1 cellular context compared by ENCODE assay signal in the genomic region with DNA sequence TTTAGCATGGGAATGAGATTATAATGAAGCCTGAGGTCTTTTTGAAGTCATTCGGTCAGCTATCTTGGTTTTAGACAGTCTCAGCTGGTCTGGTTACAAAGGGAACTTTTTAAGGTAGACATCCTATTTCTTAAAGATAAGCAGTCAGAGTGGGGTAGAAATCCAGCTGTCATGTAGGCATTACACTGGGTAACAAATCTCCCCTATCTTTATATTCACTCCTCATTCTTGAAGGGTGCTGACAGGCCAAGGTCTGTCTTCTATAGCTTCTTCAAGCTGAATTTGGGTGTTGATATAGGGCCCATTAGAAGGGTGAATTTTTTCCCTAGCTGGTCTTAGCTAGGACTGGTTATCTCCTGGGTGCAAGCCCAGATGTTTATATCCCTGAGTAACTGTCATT.
TF ChIP-seq lines count a peak whose summit lies in the region.

No MANE protein-coding gene starts in this region.

TF ChIP-seq in K562, 482 proteins besides CTCF, POLR2A, EP300 and RAD21 (continued from another document):
- TF ChIP-seq, protein P1, sequence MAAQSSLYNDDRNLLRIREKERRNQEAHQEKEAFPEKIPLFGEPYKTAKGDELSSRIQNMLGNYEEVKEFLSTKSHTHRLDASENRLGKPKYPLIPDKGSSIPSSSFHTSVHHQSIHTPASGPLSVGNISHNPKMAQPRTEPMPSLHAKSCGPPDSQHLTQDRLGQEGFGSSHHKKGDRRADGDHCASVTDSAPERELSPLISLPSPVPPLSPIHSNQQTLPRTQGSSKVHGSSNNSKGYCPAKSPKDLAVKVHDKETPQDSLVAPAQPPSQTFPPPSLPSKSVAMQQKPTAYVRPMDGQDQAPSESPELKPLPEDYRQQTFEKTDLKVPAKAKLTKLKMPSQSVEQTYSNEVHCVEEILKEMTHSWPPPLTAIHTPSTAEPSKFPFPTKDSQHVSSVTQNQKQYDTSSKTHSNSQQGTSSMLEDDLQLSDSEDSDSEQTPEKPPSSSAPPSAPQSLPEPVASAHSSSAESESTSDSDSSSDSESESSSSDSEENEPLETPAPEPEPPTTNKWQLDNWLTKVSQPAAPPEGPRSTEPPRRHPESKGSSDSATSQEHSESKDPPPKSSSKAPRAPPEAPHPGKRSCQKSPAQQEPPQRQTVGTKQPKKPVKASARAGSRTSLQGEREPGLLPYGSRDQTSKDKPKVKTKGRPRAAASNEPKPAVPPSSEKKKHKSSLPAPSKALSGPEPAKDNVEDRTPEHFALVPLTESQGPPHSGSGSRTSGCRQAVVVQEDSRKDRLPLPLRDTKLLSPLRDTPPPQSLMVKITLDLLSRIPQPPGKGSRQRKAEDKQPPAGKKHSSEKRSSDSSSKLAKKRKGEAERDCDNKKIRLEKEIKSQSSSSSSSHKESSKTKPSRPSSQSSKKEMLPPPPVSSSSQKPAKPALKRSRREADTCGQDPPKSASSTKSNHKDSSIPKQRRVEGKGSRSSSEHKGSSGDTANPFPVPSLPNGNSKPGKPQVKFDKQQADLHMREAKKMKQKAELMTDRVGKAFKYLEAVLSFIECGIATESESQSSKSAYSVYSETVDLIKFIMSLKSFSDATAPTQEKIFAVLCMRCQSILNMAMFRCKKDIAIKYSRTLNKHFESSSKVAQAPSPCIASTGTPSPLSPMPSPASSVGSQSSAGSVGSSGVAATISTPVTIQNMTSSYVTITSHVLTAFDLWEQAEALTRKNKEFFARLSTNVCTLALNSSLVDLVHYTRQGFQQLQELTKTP (IDR thresholded peaks at IDR 0.05; ENCODE audit: low read depth in 1 of 2, partially characterized antibody in 2 of 2) = no peak
- TF ChIP-seq, protein P2, sequence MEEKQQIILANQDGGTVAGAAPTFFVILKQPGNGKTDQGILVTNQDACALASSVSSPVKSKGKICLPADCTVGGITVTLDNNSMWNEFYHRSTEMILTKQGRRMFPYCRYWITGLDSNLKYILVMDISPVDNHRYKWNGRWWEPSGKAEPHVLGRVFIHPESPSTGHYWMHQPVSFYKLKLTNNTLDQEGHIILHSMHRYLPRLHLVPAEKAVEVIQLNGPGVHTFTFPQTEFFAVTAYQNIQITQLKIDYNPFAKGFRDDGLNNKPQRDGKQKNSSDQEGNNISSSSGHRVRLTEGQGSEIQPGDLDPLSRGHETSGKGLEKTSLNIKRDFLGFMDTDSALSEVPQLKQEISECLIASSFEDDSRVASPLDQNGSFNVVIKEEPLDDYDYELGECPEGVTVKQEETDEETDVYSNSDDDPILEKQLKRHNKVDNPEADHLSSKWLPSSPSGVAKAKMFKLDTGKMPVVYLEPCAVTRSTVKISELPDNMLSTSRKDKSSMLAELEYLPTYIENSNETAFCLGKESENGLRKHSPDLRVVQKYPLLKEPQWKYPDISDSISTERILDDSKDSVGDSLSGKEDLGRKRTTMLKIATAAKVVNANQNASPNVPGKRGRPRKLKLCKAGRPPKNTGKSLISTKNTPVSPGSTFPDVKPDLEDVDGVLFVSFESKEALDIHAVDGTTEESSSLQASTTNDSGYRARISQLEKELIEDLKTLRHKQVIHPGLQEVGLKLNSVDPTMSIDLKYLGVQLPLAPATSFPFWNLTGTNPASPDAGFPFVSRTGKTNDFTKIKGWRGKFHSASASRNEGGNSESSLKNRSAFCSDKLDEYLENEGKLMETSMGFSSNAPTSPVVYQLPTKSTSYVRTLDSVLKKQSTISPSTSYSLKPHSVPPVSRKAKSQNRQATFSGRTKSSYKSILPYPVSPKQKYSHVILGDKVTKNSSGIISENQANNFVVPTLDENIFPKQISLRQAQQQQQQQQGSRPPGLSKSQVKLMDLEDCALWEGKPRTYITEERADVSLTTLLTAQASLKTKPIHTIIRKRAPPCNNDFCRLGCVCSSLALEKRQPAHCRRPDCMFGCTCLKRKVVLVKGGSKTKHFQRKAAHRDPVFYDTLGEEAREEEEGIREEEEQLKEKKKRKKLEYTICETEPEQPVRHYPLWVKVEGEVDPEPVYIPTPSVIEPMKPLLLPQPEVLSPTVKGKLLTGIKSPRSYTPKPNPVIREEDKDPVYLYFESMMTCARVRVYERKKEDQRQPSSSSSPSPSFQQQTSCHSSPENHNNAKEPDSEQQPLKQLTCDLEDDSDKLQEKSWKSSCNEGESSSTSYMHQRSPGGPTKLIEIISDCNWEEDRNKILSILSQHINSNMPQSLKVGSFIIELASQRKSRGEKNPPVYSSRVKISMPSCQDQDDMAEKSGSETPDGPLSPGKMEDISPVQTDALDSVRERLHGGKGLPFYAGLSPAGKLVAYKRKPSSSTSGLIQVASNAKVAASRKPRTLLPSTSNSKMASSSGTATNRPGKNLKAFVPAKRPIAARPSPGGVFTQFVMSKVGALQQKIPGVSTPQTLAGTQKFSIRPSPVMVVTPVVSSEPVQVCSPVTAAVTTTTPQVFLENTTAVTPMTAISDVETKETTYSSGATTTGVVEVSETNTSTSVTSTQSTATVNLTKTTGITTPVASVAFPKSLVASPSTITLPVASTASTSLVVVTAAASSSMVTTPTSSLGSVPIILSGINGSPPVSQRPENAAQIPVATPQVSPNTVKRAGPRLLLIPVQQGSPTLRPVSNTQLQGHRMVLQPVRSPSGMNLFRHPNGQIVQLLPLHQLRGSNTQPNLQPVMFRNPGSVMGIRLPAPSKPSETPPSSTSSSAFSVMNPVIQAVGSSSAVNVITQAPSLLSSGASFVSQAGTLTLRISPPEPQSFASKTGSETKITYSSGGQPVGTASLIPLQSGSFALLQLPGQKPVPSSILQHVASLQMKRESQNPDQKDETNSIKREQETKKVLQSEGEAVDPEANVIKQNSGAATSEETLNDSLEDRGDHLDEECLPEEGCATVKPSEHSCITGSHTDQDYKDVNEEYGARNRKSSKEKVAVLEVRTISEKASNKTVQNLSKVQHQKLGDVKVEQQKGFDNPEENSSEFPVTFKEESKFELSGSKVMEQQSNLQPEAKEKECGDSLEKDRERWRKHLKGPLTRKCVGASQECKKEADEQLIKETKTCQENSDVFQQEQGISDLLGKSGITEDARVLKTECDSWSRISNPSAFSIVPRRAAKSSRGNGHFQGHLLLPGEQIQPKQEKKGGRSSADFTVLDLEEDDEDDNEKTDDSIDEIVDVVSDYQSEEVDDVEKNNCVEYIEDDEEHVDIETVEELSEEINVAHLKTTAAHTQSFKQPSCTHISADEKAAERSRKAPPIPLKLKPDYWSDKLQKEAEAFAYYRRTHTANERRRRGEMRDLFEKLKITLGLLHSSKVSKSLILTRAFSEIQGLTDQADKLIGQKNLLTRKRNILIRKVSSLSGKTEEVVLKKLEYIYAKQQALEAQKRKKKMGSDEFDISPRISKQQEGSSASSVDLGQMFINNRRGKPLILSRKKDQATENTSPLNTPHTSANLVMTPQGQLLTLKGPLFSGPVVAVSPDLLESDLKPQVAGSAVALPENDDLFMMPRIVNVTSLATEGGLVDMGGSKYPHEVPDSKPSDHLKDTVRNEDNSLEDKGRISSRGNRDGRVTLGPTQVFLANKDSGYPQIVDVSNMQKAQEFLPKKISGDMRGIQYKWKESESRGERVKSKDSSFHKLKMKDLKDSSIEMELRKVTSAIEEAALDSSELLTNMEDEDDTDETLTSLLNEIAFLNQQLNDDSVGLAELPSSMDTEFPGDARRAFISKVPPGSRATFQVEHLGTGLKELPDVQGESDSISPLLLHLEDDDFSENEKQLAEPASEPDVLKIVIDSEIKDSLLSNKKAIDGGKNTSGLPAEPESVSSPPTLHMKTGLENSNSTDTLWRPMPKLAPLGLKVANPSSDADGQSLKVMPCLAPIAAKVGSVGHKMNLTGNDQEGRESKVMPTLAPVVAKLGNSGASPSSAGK (IDR thresholded peaks at IDR 0.05) = no peak
- TF ChIP-seq, protein P3, sequence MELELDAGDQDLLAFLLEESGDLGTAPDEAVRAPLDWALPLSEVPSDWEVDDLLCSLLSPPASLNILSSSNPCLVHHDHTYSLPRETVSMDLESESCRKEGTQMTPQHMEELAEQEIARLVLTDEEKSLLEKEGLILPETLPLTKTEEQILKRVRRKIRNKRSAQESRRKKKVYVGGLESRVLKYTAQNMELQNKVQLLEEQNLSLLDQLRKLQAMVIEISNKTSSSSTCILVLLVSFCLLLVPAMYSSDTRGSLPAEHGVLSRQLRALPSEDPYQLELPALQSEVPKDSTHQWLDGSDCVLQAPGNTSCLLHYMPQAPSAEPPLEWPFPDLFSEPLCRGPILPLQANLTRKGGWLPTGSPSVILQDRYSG (tag; conservative IDR thresholded peaks at IDR 0.05; ENCODE audit: low read depth) = no peak
- TF ChIP-seq, protein P4, sequence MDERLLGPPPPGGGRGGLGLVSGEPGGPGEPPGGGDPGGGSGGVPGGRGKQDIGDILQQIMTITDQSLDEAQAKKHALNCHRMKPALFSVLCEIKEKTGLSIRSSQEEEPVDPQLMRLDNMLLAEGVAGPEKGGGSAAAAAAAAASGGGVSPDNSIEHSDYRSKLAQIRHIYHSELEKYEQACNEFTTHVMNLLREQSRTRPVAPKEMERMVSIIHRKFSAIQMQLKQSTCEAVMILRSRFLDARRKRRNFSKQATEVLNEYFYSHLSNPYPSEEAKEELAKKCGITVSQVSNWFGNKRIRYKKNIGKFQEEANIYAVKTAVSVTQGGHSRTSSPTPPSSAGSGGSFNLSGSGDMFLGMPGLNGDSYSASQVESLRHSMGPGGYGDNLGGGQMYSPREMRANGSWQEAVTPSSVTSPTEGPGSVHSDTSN (CRISPR knock-in tag; IDR thresholded peaks at IDR 0.05; ENCODE audit: low read depth) = no peak
- TF ChIP-seq, protein P4 (tag; conservative IDR thresholded peaks at IDR 0.05; ENCODE audit: low read depth) = peak; percentile 96
- TF ChIP-seq, protein P5, sequence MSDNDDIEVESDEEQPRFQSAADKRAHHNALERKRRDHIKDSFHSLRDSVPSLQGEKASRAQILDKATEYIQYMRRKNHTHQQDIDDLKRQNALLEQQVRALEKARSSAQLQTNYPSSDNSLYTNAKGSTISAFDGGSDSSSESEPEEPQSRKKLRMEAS (CRISPR knock-in tag; IDR thresholded peaks at IDR 0.05) = no peak
- peak; percentile 53; the same call in 1 of the 2 replicates for TF ChIP-seq TEAD4 (IDR thresholded peaks at IDR 0.05; ENCODE audit: low read length)
- TF ChIP-seq TEAD4 (CRISPR knock-in tag; IDR thresholded peaks at IDR 0.05; ENCODE audit: borderline replicate concordance) = no peak
- TF ChIP-seq KDM1A (IDR thresholded peaks at IDR 0.05) = no peak
- TF ChIP-seq ARID1B (IDR thresholded peaks at IDR 0.05) = peak; percentile 50
- TF ChIP-seq TAL1 (IDR thresholded peaks at IDR 0.05) = peak; percentile 52
- no peak for TF ChIP-seq TFAM (CRISPR knock-in tag; conservative IDR thresholded peaks at IDR 0.05)
- no peak for TF ChIP-seq MYNN (IDR thresholded peaks at IDR 0.05)
- TF ChIP-seq MYNN (CRISPR knock-in tag; IDR thresholded peaks at IDR 0.05) = no peak
- no peak for TF ChIP-seq ETV6 (IDR thresholded peaks at IDR 0.05; ENCODE audit: borderline replicate concordance in 1 of 2, low read depth in 2 of 2, low read length in 1 of 2)
- TF ChIP-seq ETV6 (CRISPR knock-in tag; IDR thresholded peaks at IDR 0.05; ENCODE audit: borderline replicate concordance) = no peak
- TF ChIP-seq, protein P6, sequence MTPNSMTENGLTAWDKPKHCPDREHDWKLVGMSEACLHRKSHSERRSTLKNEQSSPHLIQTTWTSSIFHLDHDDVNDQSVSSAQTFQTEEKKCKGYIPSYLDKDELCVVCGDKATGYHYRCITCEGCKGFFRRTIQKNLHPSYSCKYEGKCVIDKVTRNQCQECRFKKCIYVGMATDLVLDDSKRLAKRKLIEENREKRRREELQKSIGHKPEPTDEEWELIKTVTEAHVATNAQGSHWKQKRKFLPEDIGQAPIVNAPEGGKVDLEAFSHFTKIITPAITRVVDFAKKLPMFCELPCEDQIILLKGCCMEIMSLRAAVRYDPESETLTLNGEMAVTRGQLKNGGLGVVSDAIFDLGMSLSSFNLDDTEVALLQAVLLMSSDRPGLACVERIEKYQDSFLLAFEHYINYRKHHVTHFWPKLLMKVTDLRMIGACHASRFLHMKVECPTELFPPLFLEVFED (CRISPR knock-in tag; conservative IDR thresholded peaks at IDR 0.05) = no peak
- TF ChIP-seq CBX3 (IDR thresholded peaks at IDR 0.05; ENCODE audit: borderline replicate concordance in 1 of 2, low read length in 2 of 2) = no peak
- TF ChIP-seq, protein P7, sequence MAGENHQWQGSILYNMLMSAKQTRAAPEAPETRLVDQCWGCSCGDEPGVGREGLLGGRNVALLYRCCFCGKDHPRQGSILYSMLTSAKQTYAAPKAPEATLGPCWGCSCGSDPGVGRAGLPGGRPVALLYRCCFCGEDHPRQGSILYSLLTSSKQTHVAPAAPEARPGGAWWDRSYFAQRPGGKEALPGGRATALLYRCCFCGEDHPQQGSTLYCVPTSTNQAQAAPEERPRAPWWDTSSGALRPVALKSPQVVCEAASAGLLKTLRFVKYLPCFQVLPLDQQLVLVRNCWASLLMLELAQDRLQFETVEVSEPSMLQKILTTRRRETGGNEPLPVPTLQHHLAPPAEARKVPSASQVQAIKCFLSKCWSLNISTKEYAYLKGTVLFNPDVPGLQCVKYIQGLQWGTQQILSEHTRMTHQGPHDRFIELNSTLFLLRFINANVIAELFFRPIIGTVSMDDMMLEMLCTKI (IDR thresholded peaks at IDR 0.05; ENCODE audit: partially characterized antibody) = no peak
- TF ChIP-seq, protein P8, sequence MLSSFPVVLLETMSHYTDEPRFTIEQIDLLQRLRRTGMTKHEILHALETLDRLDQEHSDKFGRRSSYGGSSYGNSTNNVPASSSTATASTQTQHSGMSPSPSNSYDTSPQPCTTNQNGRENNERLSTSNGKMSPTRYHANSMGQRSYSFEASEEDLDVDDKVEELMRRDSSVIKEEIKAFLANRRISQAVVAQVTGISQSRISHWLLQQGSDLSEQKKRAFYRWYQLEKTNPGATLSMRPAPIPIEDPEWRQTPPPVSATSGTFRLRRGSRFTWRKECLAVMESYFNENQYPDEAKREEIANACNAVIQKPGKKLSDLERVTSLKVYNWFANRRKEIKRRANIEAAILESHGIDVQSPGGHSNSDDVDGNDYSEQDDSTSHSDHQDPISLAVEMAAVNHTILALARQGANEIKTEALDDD (IDR thresholded peaks at IDR 0.05) = no peak
- TF ChIP-seq, protein P9, sequence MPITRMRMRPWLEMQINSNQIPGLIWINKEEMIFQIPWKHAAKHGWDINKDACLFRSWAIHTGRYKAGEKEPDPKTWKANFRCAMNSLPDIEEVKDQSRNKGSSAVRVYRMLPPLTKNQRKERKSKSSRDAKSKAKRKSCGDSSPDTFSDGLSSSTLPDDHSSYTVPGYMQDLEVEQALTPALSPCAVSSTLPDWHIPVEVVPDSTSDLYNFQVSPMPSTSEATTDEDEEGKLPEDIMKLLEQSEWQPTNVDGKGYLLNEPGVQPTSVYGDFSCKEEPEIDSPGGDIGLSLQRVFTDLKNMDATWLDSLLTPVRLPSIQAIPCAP (CRISPR knock-in tag; IDR thresholded peaks at IDR 0.05; ENCODE audit: borderline replicate concordance) = no peak
- TF ChIP-seq SRSF7 (optimal IDR thresholded peaks at IDR 0.05; ENCODE audit: low read depth, low read length) = no peak
- TF ChIP-seq EHMT2 (IDR thresholded peaks at IDR 0.05) = no peak
- no peak for TF ChIP-seq GTF2E2 (tag; IDR thresholded peaks at IDR 0.05)
- no peak for TF ChIP-seq BRD9 (IDR thresholded peaks at IDR 0.05; ENCODE audit: low read depth, partially characterized antibody)
